ENCODE assay signal across 8 cellular contexts in genomic region chr19:24033308-24033961, GRCh38. TPM values are rescaled to one million over a fixed set of nuclear protein-coding genes. Genes with fewer than 3 reads are reported as not detected.
DNase-seq lines count a peak whose midpoint lies in the region; ATAC-seq and TF ChIP-seq lines count a peak whose summit lies in the region.

No MANE protein-coding gene starts in this region.

- peak; percentile 91 for DNase-seq in DMS114 treated with DMSO at 0.1 percent for 48 hours (lab: John Stamatoyannopoulos, UW; ENCODE audit: unreplicated experiment)
- peak; percentile 100 for DNase-seq in HuH-7 (ENCODE audit: low spot score)
- DNase-seq in Peyer's patch: peak; percentile 85 to 94 (median 90)
- peak; percentile 64 to 69 for DNase-seq in activated T-helper 1 cell treated with anti-CD3 and anti-CD28 coated beads, Interleukin-2, amount 50 U/mL, for 16 hours (ENCODE audit: low read depth in 1 of 2, low spot score in 1 of 2)
- DNase-seq in fibroblast of mammary gland (ENCODE audit: low read depth): peak; percentile 90
- peak; percentile 69 to 92 (median 82) for DNase-seq in naive thymus-derived CD8-positive, alpha-beta T cell
- DNase-seq in stimulated activated naive B cell treated with anti-CD40 and anti-IgM and Interleukin-4, amounts not matched to agents 10 μg/mL and 1 μg/mL and 100 μg/mL, for 72 hours: peak; percentile 77

- peak; percentile 91 for ATAC-seq in GM21526 (IDR thresholded peaks at IDR 0.05; ENCODE audit: low FRiP score, unreplicated experiment)
- ATAC-seq in naive thymus-derived CD8-positive, alpha-beta T cell: peak; percentile 98 to 99
- ATAC-seq in stimulated activated naive B cell treated with anti-CD40 and anti-IgM and Interleukin-4, amounts not matched to agents 10 μg/mL and 1 μg/mL and 100 μg/mL, for 72 hours (replicated peaks): peak; percentile 95 to 97

- peak overlapping the region; percentile 96 to 100 (median 99) for H3K27ac Mint-ChIP-seq in naive thymus-derived CD8-positive, alpha-beta T cell
- H3K27ac Mint-ChIP-seq in stimulated activated naive B cell treated with anti-CD40 and anti-IgM and Interleukin-4, amounts not matched to agents 10 μg/mL and 1 μg/mL and 100 μg/mL, for 72 hours: peak overlapping the region; percentile 99

- peak overlapping the region; percentile 87 to 96 (median 90) for H3K27ac ChIP-seq in Peyer's patch

- H3K27me3 Mint-ChIP-seq in naive thymus-derived CD8-positive, alpha-beta T cell: no peaks in the 10 kb centered on the region
- no peaks in the 10 kb centered on the region for H3K27me3 Mint-ChIP-seq in stimulated activated naive B cell treated with anti-CD40 and anti-IgM and Interleukin-4, amounts not matched to agents 10 μg/mL and 1 μg/mL and 100 μg/mL, for 72 hours

- H3K9me3 Mint-ChIP-seq in naive thymus-derived CD8-positive, alpha-beta T cell: no peaks in the 10 kb centered on the region
- H3K9me3 Mint-ChIP-seq in stimulated activated naive B cell treated with anti-CD40 and anti-IgM and Interleukin-4, amounts not matched to agents 10 μg/mL and 1 μg/mL and 100 μg/mL, for 72 hours: no peaks in the 10 kb centered on the region

- POLR2A ChIA-PET in naive thymus-derived CD8-positive, alpha-beta T cell (lab: Charles Lee): interaction anchor here (0.6 to 2.4 kb wide), 16 partner anchors 13 to 1981 kb away, joined by 3 to 17 read pairs (median 4); partner anchors contain the start of genes ZNF254, ZNF257, ZNF492 and ZNF675

- peaks cover 14 to 56% (median 50%) of the 10 kb centered on the region in 4 donors for H3K4me1 Mint-ChIP-seq in naive thymus-derived CD8-positive, alpha-beta T cell
- peaks cover 24 to 34% of the 10 kb centered on the region in 2 donors for H3K4me1 Mint-ChIP-seq in stimulated activated naive B cell treated with anti-CD40 and anti-IgM and Interleukin-4, amounts not matched to agents 10 μg/mL and 1 μg/mL and 100 μg/mL, for 72 hours

- peak overlapping the region; percentile 97 to 100 (median 99) for H3K4me3 Mint-ChIP-seq in naive thymus-derived CD8-positive, alpha-beta T cell
- H3K4me3 Mint-ChIP-seq in stimulated activated naive B cell treated with anti-CD40 and anti-IgM and Interleukin-4, amounts not matched to agents 10 μg/mL and 1 μg/mL and 100 μg/mL, for 72 hours: peak overlapping the region; percentile 100

- TF ChIP-seq POLR2A in Peyer's patch (IDR thresholded peaks at IDR 0.05): peak in 1 of 2 donors; percentile 64

- H3K36me3 Mint-ChIP-seq in naive thymus-derived CD8-positive, alpha-beta T cell: peaks cover 16 to 28% (median 17%) of the 10 kb centered on the region in 3 donors
- H3K36me3 Mint-ChIP-seq in stimulated activated naive B cell treated with anti-CD40 and anti-IgM and Interleukin-4, amounts not matched to agents 10 μg/mL and 1 μg/mL and 100 μg/mL, for 72 hours: peaks cover 11 to 13% of the 10 kb centered on the region in 2 donors

- peak in 2 of 6 experiments; percentile 8 to 10 for TF ChIP-seq CTCF in Peyer's patch (IDR thresholded peaks at IDR 0.05)
- TF ChIP-seq CTCF in fibroblast of mammary gland (conservative IDR thresholded peaks at IDR 0.05; ENCODE audit: control insufficient read depth, insufficient read depth, low read depth, low read length): no peak

- H3K27me3 ChIP-seq in Peyer's patch: no peaks in the 10 kb centered on the region

- peaks cover 0 to 29% (median 7%) of the 10 kb centered on the region in 4 donors for H3K4me1 ChIP-seq in Peyer's patch

- no peaks in the 10 kb centered on the region for H3K9me3 ChIP-seq in Peyer's patch

- peaks cover 0 to 20% (median 0%) of the 10 kb centered on the region in 3 donors for H3K36me3 ChIP-seq in Peyer's patch

- peak overlapping the region; percentile 76 to 94 (median 84) for H3K4me3 ChIP-seq in Peyer's patch
- peak overlapping the region; percentile 78 for H3K4me3 ChIP-seq in fibroblast of mammary gland (ENCODE audit: control insufficient read depth, low read depth, low read length)

RNA-seq across cellular contexts. Expression of gene ZNF254, which starts 53.6 kb away (rescaled TPM):
- total RNA-seq in Peyer's patch: 10 to 100 TPM in 3 of 4 donors, 1 to 10 TPM in 1; 7.8 to 37.1 (median 14.8) TPM
- total RNA-seq in naive thymus-derived CD8-positive, alpha-beta T cell: 10 to 100 TPM; 20.1 to 21.3 TPM
- 1 to 10 TPM; 5.0 to 8.0 (median 5.4) TPM for polyA plus RNA-seq in naive thymus-derived CD8-positive, alpha-beta T cell

Comparison
In these comparisons a context has a peak if more than half of its experiments do, and no peak if none do; other contexts are left out.
1. Peak in every context shown above with its lines: DNase-seq, ATAC-seq, H3K4me3 ChIP-seq and H3K27ac ChIP-seq.